In genomic region chr5:143751342-143751741, GRCh38 we compare ENCODE assay signal across 37 cellular contexts.
"Had no signal": no experiment of that assay in that cellular context is flagged by ENCODE, and none has a peak within 500 bp of the region (broad histone marks: within the 10 kb centered on the region; RNA-seq: fewer than 3 reads in every experiment).

No MANE protein-coding gene starts in this region.

- H3K4me1 Mint-ChIP-seq: activated CD4-positive, alpha-beta memory T cell treated with anti-CD3 and anti-CD28 coated beads, Interleukin-2, amount 10 ng/mL, durations not matched to agents 7 days and 5 days; activated CD4-positive, alpha-beta T cell treated with anti-CD3 and anti-CD28 coated beads for 36 hours; activated CD4-positive, alpha-beta T cell treated with anti-CD3 and anti-CD28 coated beads, Interleukin-2, amount 10 ng/mL, durations not matched to agents 7 days and 5 days; activated CD8-positive, alpha-beta memory T cell treated with anti-CD3 and anti-CD28 coated beads, Interleukin-2, amount 10 ng/mL, durations not matched to agents 7 days and 5 days; activated naive CD4-positive, alpha-beta T cell treated with anti-CD3 and anti-CD28 coated beads, Interleukin-2, amount 10 ng/mL, durations not matched to agents 7 days and 5 days; activated naive CD4-positive, alpha-beta T cell treated with anti-CD3 and anti-CD28 coated beads, Interleukin-2, amount 50 U/mL, for 24 hours; activated naive CD8-positive, alpha-beta T cell treated with anti-CD3 and anti-CD28 coated beads, Interleukin-2, amount 10 ng/mL, durations not matched to agents 7 days and 5 days; activated naive CD8-positive, alpha-beta T cell treated with anti-CD3 and anti-CD28 coated beads, Interleukin-2, amount 50 U/mL, for 24 hours; central memory CD8-positive, alpha-beta T cell had no signal

- ATAC-seq: activated CD4-positive, alpha-beta T cell treated with anti-CD3 and anti-CD28 coated beads for 36 hours; activated CD4-positive, CD25-positive, alpha-beta regulatory T cell treated with anti-CD3 and anti-CD28 coated beads, Interleukin-2, amount 50 U/mL, for 24 hours; activated CD8-positive, alpha-beta memory T cell treated with anti-CD3 and anti-CD28 coated beads, Interleukin-2, amount 10 ng/mL, durations not matched to agents 7 days and 5 days; activated CD8-positive, alpha-beta T cell treated with anti-CD3 and anti-CD28 coated beads, Interleukin-2, amount 10 ng/mL, durations not matched to agents 7 days and 5 days; activated naive CD8-positive, alpha-beta T cell treated with anti-CD3 and anti-CD28 coated beads, Interleukin-2, amount 50 U/mL, for 24 hours had no signal

- H3K9me3 Mint-ChIP-seq: activated CD4-positive, alpha-beta memory T cell treated with anti-CD3 and anti-CD28 coated beads, Interleukin-2, amount 10 ng/mL, durations not matched to agents 7 days and 5 days; activated CD4-positive, alpha-beta T cell treated with anti-CD3 and anti-CD28 coated beads, Interleukin-2, amount 10 ng/mL, durations not matched to agents 7 days and 5 days; activated naive CD4-positive, alpha-beta T cell treated with anti-CD3 and anti-CD28 coated beads, Interleukin-2, amount 10 ng/mL, durations not matched to agents 7 days and 5 days; activated naive CD4-positive, alpha-beta T cell treated with anti-CD3 and anti-CD28 coated beads, Interleukin-2, amount 50 U/mL, for 24 hours; activated naive CD8-positive, alpha-beta T cell treated with anti-CD3 and anti-CD28 coated beads, Interleukin-2, amount 10 ng/mL, durations not matched to agents 7 days and 5 days; activated naive CD8-positive, alpha-beta T cell treated with anti-CD3 and anti-CD28 coated beads, Interleukin-2, amount 50 U/mL, for 24 hours; activated T-cell treated with anti-CD3 and anti-CD28 coated beads, Interleukin-2, amount 50 U/mL, for 24 hours; activated T-helper 2 cell treated with anti-CD3 and anti-CD28 coated beads, Interferon-gamma antibody, Interleukin-2, Interleukin-4, amounts not matched to agents 10 μg/mL and 5 μg/mL and 100 μg/mL, durations not matched to agents 14 hours and 24 hours and 36 hours; brain; central memory CD8-positive, alpha-beta T cell; T-helper 1 cell treated with Interleukin-12 subunit alpha and Interleukin-12 subunit beta and Interleukin-4 antibody, amounts not matched to agents 30 μg/mL and 1 μg/mL, for 36 hours; T-helper 2 cell treated with Interferon-gamma antibody and Interleukin-4, amounts not matched to agents 5 μg/mL and 100 μg/mL, for 36 hours had no signal

- H3K27me3 ChIP-seq: ascending aorta, cardiac muscle cell had no signal

- H3K36me3 Mint-ChIP-seq: activated CD8-positive, alpha-beta memory T cell treated with anti-CD3 and anti-CD28 coated beads, Interleukin-2, amount 10 ng/mL, durations not matched to agents 7 days and 5 days; activated naive CD4-positive, alpha-beta T cell treated with anti-CD3 and anti-CD28 coated beads, Interleukin-2, amount 10 ng/mL, durations not matched to agents 7 days and 5 days; activated naive CD4-positive, alpha-beta T cell treated with anti-CD3 and anti-CD28 coated beads, Interleukin-2, amount 50 U/mL, for 24 hours; activated naive CD8-positive, alpha-beta T cell; activated naive CD8-positive, alpha-beta T cell treated with anti-CD3 and anti-CD28 coated beads, Interleukin-2, amount 10 ng/mL, durations not matched to agents 7 days and 5 days; brain had no signal

- H3K27ac Mint-ChIP-seq: activated CD4-positive, alpha-beta memory T cell treated with anti-CD3 and anti-CD28 coated beads, Interleukin-2, amount 10 ng/mL, durations not matched to agents 7 days and 5 days; activated CD4-positive, alpha-beta T cell treated with anti-CD3 and anti-CD28 coated beads for 36 hours; activated CD4-positive, alpha-beta T cell treated with anti-CD3 and anti-CD28 coated beads, Interleukin-2, amount 10 ng/mL, durations not matched to agents 7 days and 5 days; activated CD8-positive, alpha-beta memory T cell treated with anti-CD3 and anti-CD28 coated beads, Interleukin-2, amount 10 ng/mL, durations not matched to agents 7 days and 5 days; activated CD8-positive, alpha-beta T cell treated with anti-CD3 and anti-CD28 coated beads, Interleukin-2, amount 10 ng/mL, durations not matched to agents 7 days and 5 days; activated naive CD4-positive, alpha-beta T cell treated with anti-CD3 and anti-CD28 coated beads, Interleukin-2, amount 10 ng/mL, durations not matched to agents 7 days and 5 days; activated naive CD4-positive, alpha-beta T cell treated with anti-CD3 and anti-CD28 coated beads, Interleukin-2, amount 50 U/mL, for 24 hours; activated naive CD8-positive, alpha-beta T cell; activated naive CD8-positive, alpha-beta T cell treated with anti-CD3 and anti-CD28 coated beads, Interleukin-2, amount 10 ng/mL, durations not matched to agents 7 days and 5 days; activated naive CD8-positive, alpha-beta T cell treated with anti-CD3 and anti-CD28 coated beads, Interleukin-2, amount 50 U/mL, for 24 hours; activated T-cell treated with anti-CD3 and anti-CD28 coated beads, Interleukin-2, amount 50 U/mL, for 24 hours; activated T-helper 2 cell treated with anti-CD3 and anti-CD28 coated beads, Interferon-gamma antibody, Interleukin-2, Interleukin-4, amounts not matched to agents 10 μg/mL and 5 μg/mL and 100 μg/mL, durations not matched to agents 14 hours and 24 hours and 36 hours; brain; T-helper 1 cell treated with Interleukin-12 subunit alpha and Interleukin-12 subunit beta and Interleukin-4 antibody, amounts not matched to agents 30 μg/mL and 1 μg/mL, for 36 hours; T-helper 2 cell treated with Interferon-gamma antibody and Interleukin-4, amounts not matched to agents 5 μg/mL and 100 μg/mL, for 36 hours had no signal

- H3K4me3 ChIP-seq: ascending aorta, cardiac muscle cell had no signal

- H3K4me1 ChIP-seq: ascending aorta had no signal

- H3K36me3 ChIP-seq: ascending aorta, cardiac muscle cell had no signal

- DNase-seq: activated CD4-positive, alpha-beta memory T cell treated with anti-CD3 and anti-CD28 coated beads, Interleukin-2, amount 10 ng/mL, durations not matched to agents 7 days and 5 days; activated CD4-positive, alpha-beta T cell treated with anti-CD3 and anti-CD28 coated beads for 1 hour; activated CD4-positive, alpha-beta T cell treated with anti-CD3 and anti-CD28 coated beads for 36 hours; activated CD4-positive, alpha-beta T cell treated with anti-CD3 and anti-CD28 coated beads for 48 hours; activated CD4-positive, alpha-beta T cell treated with anti-CD3 and anti-CD28 coated beads, Interleukin-2, amount 10 ng/mL, durations not matched to agents 7 days and 5 days; activated CD4-positive, alpha-beta T cell treated with anti-CD3 and anti-CD28 coated beads, Interleukin-2, amount 50 U/mL, for 48 hours; activated CD4-positive, CD25-positive, alpha-beta regulatory T cell; activated CD8-positive, alpha-beta memory T cell treated with anti-CD3 and anti-CD28 coated beads for 24 hours; activated CD8-positive, alpha-beta memory T cell treated with anti-CD3 and anti-CD28 coated beads, Interleukin-2, amount 10 ng/mL, durations not matched to agents 7 days and 5 days; activated CD8-positive, alpha-beta memory T cell treated with anti-CD3 and anti-CD28 coated beads, Interleukin-2, amount 50 U/mL, for 48 hours; activated CD8-positive, alpha-beta T cell treated with anti-CD3 and anti-CD28 coated beads, Interleukin-2, amount 10 ng/mL, durations not matched to agents 7 days and 5 days; activated effector memory CD4-positive, alpha-beta T cell treated with Interleukin-2 at 50 U/mL for 16 hours; activated gamma-delta T cell; activated naive CD4-positive, alpha-beta T cell treated with anti-CD3 and anti-CD28 coated beads, Interleukin-2, amount 10 ng/mL, durations not matched to agents 7 days and 5 days; activated naive CD4-positive, alpha-beta T cell treated with Interleukin-2 at 50 U/mL for 16 hours; activated naive CD8-positive, alpha-beta T cell treated with anti-CD3 and anti-CD28 coated beads, Interleukin-2, amount 10 ng/mL, durations not matched to agents 7 days and 5 days; activated naive CD8-positive, alpha-beta T cell treated with anti-CD3 and anti-CD28 coated beads, Interleukin-2, amount 50 U/mL, for 24 hours; activated T-cell treated with anti-CD3 and anti-CD28 coated beads, Interleukin-2, amount 50 U/mL, for 24 hours; activated T-cell treated with anti-CD3 and anti-CD28 coated beads, Interleukin-2, amount 50 U/mL, for 48 hours; amygdala; anterior cingulate cortex; caudate nucleus; cerebellar nuclear complex; T-helper 1 cell; T-helper 2 cell; T-helper 9 cell had no signal

- H3K27me3 Mint-ChIP-seq: activated CD4-positive, alpha-beta memory T cell treated with anti-CD3 and anti-CD28 coated beads, Interleukin-2, amount 10 ng/mL, durations not matched to agents 7 days and 5 days; activated CD4-positive, alpha-beta T cell treated with anti-CD3 and anti-CD28 coated beads, Interleukin-2, amount 10 ng/mL, durations not matched to agents 7 days and 5 days; activated naive CD4-positive, alpha-beta T cell treated with anti-CD3 and anti-CD28 coated beads, Interleukin-2, amount 10 ng/mL, durations not matched to agents 7 days and 5 days; activated naive CD8-positive, alpha-beta T cell; activated T-cell treated with anti-CD3 and anti-CD28 coated beads, Interleukin-2, amount 50 U/mL, for 24 hours; brain had no signal

- H3K27ac ChIP-seq: ascending aorta, cardiac muscle cell, VCaP had no signal

- H3K4me3 Mint-ChIP-seq: activated CD4-positive, alpha-beta memory T cell treated with anti-CD3 and anti-CD28 coated beads, Interleukin-2, amount 10 ng/mL, durations not matched to agents 7 days and 5 days; activated CD4-positive, alpha-beta T cell treated with anti-CD3 and anti-CD28 coated beads for 36 hours; activated CD4-positive, alpha-beta T cell treated with anti-CD3 and anti-CD28 coated beads, Interleukin-2, amount 10 ng/mL, durations not matched to agents 7 days and 5 days; activated CD8-positive, alpha-beta memory T cell treated with anti-CD3 and anti-CD28 coated beads, Interleukin-2, amount 10 ng/mL, durations not matched to agents 7 days and 5 days; activated CD8-positive, alpha-beta T cell treated with anti-CD3 and anti-CD28 coated beads, Interleukin-2, amount 10 ng/mL, durations not matched to agents 7 days and 5 days; activated naive CD4-positive, alpha-beta T cell treated with anti-CD3 and anti-CD28 coated beads, Interleukin-2, amount 10 ng/mL, durations not matched to agents 7 days and 5 days; activated naive CD4-positive, alpha-beta T cell treated with anti-CD3 and anti-CD28 coated beads, Interleukin-2, amount 50 U/mL, for 24 hours; activated naive CD8-positive, alpha-beta T cell; activated naive CD8-positive, alpha-beta T cell treated with anti-CD3 and anti-CD28 coated beads, Interleukin-2, amount 10 ng/mL, durations not matched to agents 7 days and 5 days; activated naive CD8-positive, alpha-beta T cell treated with anti-CD3 and anti-CD28 coated beads, Interleukin-2, amount 50 U/mL, for 24 hours; activated T-cell treated with anti-CD3 and anti-CD28 coated beads, Interleukin-2, amount 50 U/mL, for 24 hours; brain; central memory CD8-positive, alpha-beta T cell; T-helper 1 cell treated with Interleukin-12 subunit alpha and Interleukin-12 subunit beta and Interleukin-4 antibody, amounts not matched to agents 30 μg/mL and 1 μg/mL, for 36 hours; T-helper 2 cell treated with Interferon-gamma antibody and Interleukin-4, amounts not matched to agents 5 μg/mL and 100 μg/mL, for 36 hours had no signal

- H3K9me3 ChIP-seq: ascending aorta had no signal
